Comparison of ENCODE assay signal across 9 cellular contexts in genomic region chr6:42569102-42570028, GRCh38. TPM values are rescaled to one million over a fixed set of nuclear protein-coding genes. Genes with fewer than 3 reads are reported as not detected.
DNase-seq lines count a peak whose midpoint lies in the region; FAIRE-seq and TF ChIP-seq lines count a peak whose summit lies in the region.
"Had no signal": no experiment of that assay in that cellular context is flagged by ENCODE, and none has a peak within 500 bp of the region (broad histone marks: within the 10 kb centered on the region; RNA-seq: fewer than 3 reads in every experiment).

No MANE protein-coding gene starts in this region.

- DNase-seq in AG08396 (ENCODE audit: low spot score) (peak; percentile 29), HFFc6 (peak; percentile 98), keratinocyte (ENCODE audit: low read depth, low spot score) (peak; percentile 85), adrenal gland (no peak), tibial nerve (ENCODE audit: low spot score in 2 of 2) (no peak), NCI-H187 treated with DMSO at 0.1 percent for 48 hours (lab: John Stamatoyannopoulos, UW) (no peak), H9 (no peak)
- DNase-seq in activated CD4-positive, alpha-beta memory T cell treated with anti-CD3 and anti-CD28 coated beads for 36 hours: no peak

- TF ChIP-seq CTCF in HFFc6 (IDR thresholded peaks at IDR 0.05): peak; percentile 40
- TF ChIP-seq CTCF in keratinocyte (optimal IDR thresholded peaks at IDR 0.05 in 1 of 3, IDR thresholded peaks at IDR 0.05 in 1 of 3, conservative IDR thresholded peaks at IDR 0.05 in 1 of 3; ENCODE audit: extremely low read depth in 1 of 3, insufficient read depth in 2 of 3, low read length in 3 of 3): no peak
- TF ChIP-seq CTCF in adrenal gland (IDR thresholded peaks at IDR 0.05): no peak
- no peak for TF ChIP-seq CTCF in tibial nerve (IDR thresholded peaks at IDR 0.05)
- no peak for TF ChIP-seq CTCF in H9 (conservative IDR thresholded peaks at IDR 0.05)

- no peak overlapping the region for H2BK12ac ChIP-seq in H9 (ENCODE audit: insufficient read length, low read depth, low read length)

- H3K9me3 ChIP-seq in keratinocyte (ENCODE audit: control insufficient read depth, low read depth, low read length): no peaks in the 10 kb centered on the region
- H3K9me3 ChIP-seq in adrenal gland (replicated peaks in 1 of 3): no peaks in the 10 kb centered on the region
- no peaks in the 10 kb centered on the region for H3K9me3 ChIP-seq in tibial nerve
- H3K9me3 ChIP-seq in H9 (ENCODE audit: control insufficient read depth, low read depth, low read length): no peaks in the 10 kb centered on the region

- no peaks in the 10 kb centered on the region; the same call in none of the 2 replicates for H3K27me3 Mint-ChIP-seq in HFFc6 (ENCODE audit: insufficient read depth)
- H3K27me3 Mint-ChIP-seq in activated CD4-positive, alpha-beta memory T cell treated with anti-CD3 and anti-CD28 coated beads for 36 hours: no peaks in the 10 kb centered on the region
- no peaks in the 10 kb centered on the region for H3K27me3 Mint-ChIP-seq in H9 (ENCODE audit: low read depth)

- peaks cover 82% of the 10 kb centered on the region for H3K79me2 ChIP-seq in keratinocyte (ENCODE audit: control insufficient read depth, insufficient read depth, low read length)
- H3K79me2 ChIP-seq in H9 (ENCODE audit: insufficient read depth, low read length): peaks cover 9% of the 10 kb centered on the region; the same call in 1 of the 2 replicates

- H3K14ac ChIP-seq in H9 (ENCODE audit: insufficient read depth, low read length): no peak overlapping the region

- H4K8ac ChIP-seq in H9 (replicated peaks; ENCODE audit: insufficient read length, low read depth, low read length): no peak overlapping the region

- intact Hi-C loops in activated CD4-positive, alpha-beta memory T cell treated with anti-CD3 and anti-CD28 coated beads for 36 hours (cut with micrococcal nuclease): loop anchor here (1.0 to 5.0 kb wide), 6 partner anchors 48 to 323 kb away; a partner anchor contains a TSS
- intact Hi-C loops in adrenal gland (cut with DNase I): no loop called here

- H3K27ac Mint-ChIP-seq in HFFc6 (peak overlapping the region; percentile 72), H9 (no peak overlapping the region)
- H3K27ac Mint-ChIP-seq in activated CD4-positive, alpha-beta memory T cell treated with anti-CD3 and anti-CD28 coated beads for 36 hours: peak overlapping the region; percentile 82

- no peak overlapping the region for H2BK15ac ChIP-seq in H9 (ENCODE audit: low read depth, low read length)

- H3K56ac ChIP-seq in H9 (ENCODE audit: insufficient read length, low read depth, low read length): no peak overlapping the region

- H4K20me1 ChIP-seq in keratinocyte (ENCODE audit: control insufficient read depth, extremely low read depth, insufficient read depth, low read length): no peaks in the 10 kb centered on the region
- no peaks in the 10 kb centered on the region for H4K20me1 ChIP-seq in H9 (ENCODE audit: control insufficient read depth, insufficient read depth, insufficient read length)

- H4K91ac ChIP-seq in H9 (ENCODE audit: insufficient read length, low read depth, low read length): no peak overlapping the region

- peak; percentile 85 for FAIRE-seq in keratinocyte (lab: Jason Lieb, UNC)
- FAIRE-seq: TTC549 had no signal

- peak overlapping the region; percentile 40 for H3K9ac ChIP-seq in keratinocyte (ENCODE audit: control insufficient read depth, extremely low read depth, insufficient read depth, low read length)
- H3K9ac ChIP-seq in H9 (ENCODE audit: extremely low read depth, insufficient read length, low read length): no peak overlapping the region

- H2AFZ ChIP-seq in keratinocyte (ENCODE audit: control insufficient read depth, low read length) (no peak overlapping the region), H9 (ENCODE audit: low read length) (no peak overlapping the region)

- no peak overlapping the region for H2BK20ac ChIP-seq in H9 (ENCODE audit: low read depth, low read length, poor library complexity, severe bottlenecking)

- no peak overlapping the region for H4K5ac ChIP-seq in H9 (ENCODE audit: insufficient read length, low read depth, low read length)

- POLR2A ChIA-PET in activated CD4-positive, alpha-beta memory T cell treated with anti-CD3 and anti-CD28 coated beads for 36 hours (lab: Charles Lee): interaction anchor here (0.5 kb wide), 1 partner anchor 444 kb away, joined by 3 read pairs; no protein-coding TSS in a partner anchor

- CTCF ChIA-PET in activated CD4-positive, alpha-beta memory T cell treated with anti-CD3 and anti-CD28 coated beads for 36 hours (lab: Charles Lee): interaction anchor here (1.0 to 2.0 kb wide), 4 partner anchors 21 to 352 kb away, joined by 3 to 11 read pairs (median 3); partner anchors contain the start of gene MRPS10

- peak overlapping the region; percentile 30 for H3K4me3 Mint-ChIP-seq in HFFc6
- no peak overlapping the region for H3K4me3 Mint-ChIP-seq in activated CD4-positive, alpha-beta memory T cell treated with anti-CD3 and anti-CD28 coated beads for 36 hours
- H3K4me3 Mint-ChIP-seq in H9: no peak overlapping the region

- no peaks in the 10 kb centered on the region for H3K9me3 Mint-ChIP-seq in HFFc6
- H3K9me3 Mint-ChIP-seq in activated CD4-positive, alpha-beta memory T cell treated with anti-CD3 and anti-CD28 coated beads for 36 hours: no peaks in the 10 kb centered on the region
- H3K9me3 Mint-ChIP-seq in H9: no peaks in the 10 kb centered on the region

- H2AK5ac ChIP-seq in H9 (ENCODE audit: insufficient read length, low read length): no peak overlapping the region

- no peak overlapping the region for H3K23ac ChIP-seq in H9 (ENCODE audit: insufficient read length, low read depth, low read length)

- H3K27ac ChIP-seq in keratinocyte (ENCODE audit: control insufficient read depth, insufficient read depth, low read length) (peak overlapping the region; percentile 78), adrenal gland (no peak overlapping the region), tibial nerve (peak overlapping the region in 1 of 4 donors; percentile 28), H9 (ENCODE audit: insufficient read length, low read depth, low read length) (no peak overlapping the region)

- dilution Hi-C loops in keratinocyte (cut with MboI; ENCODE audit: extremely low pct_ligation_motif_present, low sequenced_read_pairs): no loop called here

- H3K36me3 ChIP-seq in keratinocyte (ENCODE audit: control insufficient read depth in 2 of 2, extremely low read depth in 1 of 2, insufficient read depth in 2 of 2, low read length in 2 of 2) (peaks cover 0 to 7% of the 10 kb centered on the region in 2 experiments), adrenal gland (replicated peaks in 1 of 2) (peaks cover 0 to 9% of the 10 kb centered on the region in 2 donors), tibial nerve (peaks cover 0 to 10% (median 0%) of the 10 kb centered on the region in 3 donors)

- no peak for TF ChIP-seq EP300 in tibial nerve (IDR thresholded peaks at IDR 0.05)

- H3K23me2 ChIP-seq in H9 (ENCODE audit: insufficient read length, low read depth, low read length, poor library complexity, severe bottlenecking): peaks cover 9% of the 10 kb centered on the region

- H3K4me3 ChIP-seq in keratinocyte (ENCODE audit: control insufficient read depth in 2 of 3, extremely low read depth in 1 of 3, insufficient read depth in 2 of 3, low read depth in 1 of 3, low read length in 3 of 3): peak overlapping the region in 1 of 3 experiments; percentile 49
- no peak overlapping the region for H3K4me3 ChIP-seq in adrenal gland
- H3K4me3 ChIP-seq in tibial nerve: no peak overlapping the region

- H3K4me1 Mint-ChIP-seq in HFFc6 (ENCODE audit: low read depth) (peaks cover 60% of the 10 kb centered on the region), H9 (peaks cover 13 to 14% of the 10 kb centered on the region in 2 experiments)
- peaks cover 49% of the 10 kb centered on the region for H3K4me1 Mint-ChIP-seq in activated CD4-positive, alpha-beta memory T cell treated with anti-CD3 and anti-CD28 coated beads for 36 hours (ENCODE audit: low read depth)

- TF ChIP-seq POLR2A in adrenal gland (IDR thresholded peaks at IDR 0.05): no peak
- TF ChIP-seq POLR2A in tibial nerve (IDR thresholded peaks at IDR 0.05): no peak

- no peak overlapping the region for H3K4ac ChIP-seq in H9 (ENCODE audit: low read depth, low read length)

- no peaks in the 10 kb centered on the region for H3K27me3 ChIP-seq in keratinocyte (ENCODE audit: control insufficient read depth, extremely low read depth, insufficient read depth, low read length)
- H3K27me3 ChIP-seq in adrenal gland: no peaks in the 10 kb centered on the region
- no peaks in the 10 kb centered on the region for H3K27me3 ChIP-seq in tibial nerve
- no peaks in the 10 kb centered on the region for H3K27me3 ChIP-seq in H9 (ENCODE audit: insufficient read depth, low read length)

- no peak overlapping the region for H3K18ac ChIP-seq in H9 (ENCODE audit: insufficient read length, low read depth, low read length)

- H2BK120ac ChIP-seq in H9 (ENCODE audit: low read depth, low read length, poor library complexity, severe bottlenecking): no peak overlapping the region

- no peaks in the 10 kb centered on the region for H3K79me1 ChIP-seq in H9 (ENCODE audit: insufficient read depth, low read depth, low read length, poor library complexity, severe bottlenecking)

- H3K4me1 ChIP-seq in keratinocyte (ENCODE audit: control insufficient read depth, extremely low read depth, insufficient read depth, low read length) (peaks cover 8% of the 10 kb centered on the region), adrenal gland (replicated peaks in 1 of 2) (peaks cover 0 to 58% of the 10 kb centered on the region in 2 donors), tibial nerve (peaks cover 0 to 73% (median 15%) of the 10 kb centered on the region in 4 donors), H9 (ENCODE audit: insufficient read depth, low read length) (no peaks in the 10 kb centered on the region)

- no peak overlapping the region for H3T11ph ChIP-seq in H9 (ENCODE audit: low read length)

- H3K36me3 Mint-ChIP-seq in HFFc6 (ENCODE audit: low read depth) (peaks cover 37% of the 10 kb centered on the region), H9 (ENCODE audit: insufficient read depth in 1 of 3, low read depth in 3 of 3) (peaks cover 2 to 24% (median 15%) of the 10 kb centered on the region in 3 experiments; a peak in 6 of 7 replicates)
- H3K36me3 Mint-ChIP-seq in activated CD4-positive, alpha-beta memory T cell treated with anti-CD3 and anti-CD28 coated beads for 36 hours: peaks cover 22% of the 10 kb centered on the region

- peak overlapping the region; percentile 74 for H3K4me2 ChIP-seq in keratinocyte (ENCODE audit: control insufficient read depth, extremely low read depth, insufficient read depth, low read depth, low read length)
- H3K4me2 ChIP-seq in H9 (ENCODE audit: insufficient read depth, insufficient read length, low read length): no peak overlapping the region

- peaks cover 2% of the 10 kb centered on the region for H3K9me1 ChIP-seq in keratinocyte (ENCODE audit: control insufficient read depth, extremely low read depth, insufficient read depth, low read length)

- no peak overlapping the region for H2BK5ac ChIP-seq in H9 (ENCODE audit: insufficient read length, low read length)

RNA-seq across cellular contexts. Expression of gene UBR2, which starts 5.5 kb away (rescaled TPM):
- 10 to 100 TPM; 18.0 to 20.5 (median 19.9) TPM for total RNA-seq in HFFc6 (2021; fragmentation: NEBNext Ultra II Directional; extraction: Animal tissue kit (Norgen Biotek cat#: 25700))
- total RNA-seq in activated CD4-positive, alpha-beta memory T cell treated with anti-CD3 and anti-CD28 coated beads for 36 hours: 10 to 100 TPM; 31.4 to 32.5 TPM
- 13.7 to 21.6 TPM (median 17.1 TPM) in 3 replicates for polyA plus RNA-seq in keratinocyte
- polyA plus RNA-seq in keratinocyte (2011; ENCODE audit: low read depth): 8.2 TPM
- 6.3 and 13.2 TPM in 2 replicates for polyA plus RNA-seq in keratinocyte (2011; cell fraction: cytosol; rRNA removed)
- 29.5 and 39.3 TPM in 2 replicates for polyA plus RNA-seq in keratinocyte (2011; cell fraction: nucleus; rRNA removed)
- 7.3 and 11.8 TPM in 2 replicates for polyA plus RNA-seq in keratinocyte (2012; ENCODE audit: low replicate concordance)
- 6.8 to 49.7 TPM (median 30.9 TPM) in 3 replicates for polyA minus RNA-seq in keratinocyte
- polyA minus RNA-seq in keratinocyte (2011; cell fraction: cytosol; rRNA and poly(A)+ RNA removed): 12.9 TPM
- polyA minus RNA-seq in keratinocyte (2011; cell fraction: nucleus; rRNA and poly(A)+ RNA removed): 38.6 and 67.5 TPM in 2 replicates
- total RNA-seq in adrenal gland: 10 to 100 TPM; 23.4 to 46.9 (median 33.9) TPM
- 10 to 100 TPM; 11.4 to 21.4 (median 15.2) TPM for polyA plus RNA-seq in adrenal gland
- 10 to 100 TPM; 29.2 to 39.5 (median 30.6) TPM for total RNA-seq in tibial nerve
- total RNA-seq in H9 (2021): 16.1 and 18.7 TPM in 2 replicates

Comparison
In these comparisons a context has a peak if more than half of its experiments do, and no peak if none do; other contexts are left out.
1. DNase-seq: peak in AG08396 (single experiment), HFFc6 (single experiment) and keratinocyte (single experiment); none in activated CD4-positive, alpha-beta memory T cell treated with anti-CD3 and anti-CD28 coated beads for 36 hours (single experiment), adrenal gland (0 of 7), tibial nerve (0 of 2), NCI-H187 treated with DMSO at 0.1 percent for 48 hours (single experiment) and H9 (single experiment).
2. H3K27ac Mint-ChIP-seq: peak in HFFc6 (single experiment) and activated CD4-positive, alpha-beta memory T cell treated with anti-CD3 and anti-CD28 coated beads for 36 hours (single experiment); none in H9 (0 of 3).